ENCODE assay signal across 8 cellular contexts in the genomic region with DNA sequence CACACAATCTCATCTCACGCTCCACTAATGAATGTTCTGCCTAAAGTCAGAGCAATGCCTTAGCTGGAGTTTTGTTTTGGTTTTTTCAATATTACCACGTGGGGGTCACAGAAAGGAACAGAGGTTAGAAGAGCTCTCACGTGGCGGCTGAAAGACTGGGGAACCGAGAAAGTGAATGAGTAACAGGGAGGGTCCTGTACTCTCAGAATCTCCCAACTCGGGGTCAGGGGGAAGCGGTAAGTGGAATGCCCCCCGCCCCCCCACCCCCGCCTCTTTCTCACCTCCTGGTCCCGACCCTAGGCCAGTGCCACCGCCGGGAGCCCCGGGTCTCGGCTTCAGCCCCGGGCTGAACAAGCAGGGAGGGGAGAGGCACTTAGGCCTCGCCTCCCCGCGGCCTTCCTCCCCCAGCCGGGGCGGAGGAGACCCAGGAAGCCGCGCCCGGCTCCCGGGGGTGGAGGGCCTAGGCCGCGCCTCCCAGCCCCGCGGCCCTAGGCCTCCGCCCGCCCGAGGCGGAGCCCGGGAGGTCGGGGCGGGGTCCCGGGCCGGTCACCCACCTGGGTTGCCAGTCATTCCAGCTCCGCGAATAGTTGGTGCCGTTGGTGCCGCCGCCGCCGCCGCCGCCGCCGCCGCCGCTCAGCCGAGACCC.
DNase-seq lines count a peak whose midpoint lies in the region; ATAC-seq and TF ChIP-seq lines count a peak whose summit lies in the region.
"Not testable (repeated sequence)": the region's sequence is repeated elsewhere in the genome, so short reads cannot be mapped to it uniquely, and the experiment has no call there.

No MANE protein-coding gene starts in this region.

- H3K27ac ChIP-seq in DND-41 (ENCODE audit: low read length) = peak overlapping the region; percentile 96
- H3K27ac ChIP-seq in GM23338 (ENCODE audit: low read depth) = peak overlapping the region; percentile 94
- H3K27ac ChIP-seq in HUES48 (ENCODE audit: low read depth, low read length) = peak overlapping the region; percentile 96

- intact Hi-C loops in natural killer cell (cut with micrococcal nuclease) = not testable (repeated sequence)

- H3K9me2 ChIP-seq in GM23338 (ENCODE audit: insufficient read depth) = not testable (repeated sequence)

- not testable (repeated sequence) for H3K9me3 ChIP-seq in DND-41 (ENCODE audit: insufficient read depth, low read length, severe bottlenecking); HUES48 (ENCODE audit: control insufficient read depth, insufficient read depth, low read length)

- H3K4me3 ChIP-seq in DND-41 (ENCODE audit: low read depth in 1 of 2, low read length in 2 of 2) (peak overlapping the region; percentile 65 to 94; a peak in 3 of 4 replicates), GM23338 (peak overlapping the region; percentile 97), HUES48 (ENCODE audit: low read depth, low read length) (peak overlapping the region; percentile 93; the same call in 1 of the 2 replicates), fibroblast of the aortic adventitia (ENCODE audit: low read depth, low read length) (peak overlapping the region; percentile 71)

- peaks cover 29% of the 10 kb centered on the region for H3F3A ChIP-seq in GM23338 (replicated peaks; ENCODE audit: low read depth)

- H3K36me3 Mint-ChIP-seq in GM23338 (ENCODE audit: low read depth) = peaks cover 15% of the 10 kb centered on the region
- not testable (repeated sequence) for H3K36me3 Mint-ChIP-seq in activated naive CD4-positive, alpha-beta T cell treated with anti-CD3 and anti-CD28 coated beads, Interleukin-2, amount 10 ng/mL, durations not matched to agents 7 days and 5 days; natural killer cell

- ATAC-seq in DND-41 (ENCODE audit: insufficient read depth, low read depth) (peak; percentile 82), GM23338 (peak; percentile 71), natural killer cell (peak; percentile 38 to 74 (median 55))

- peaks cover 59% of the 10 kb centered on the region for H3K79me2 ChIP-seq in DND-41 (ENCODE audit: insufficient read depth, low read length)
- peaks cover 53% of the 10 kb centered on the region for H3K79me2 ChIP-seq in GM23338 (replicated peaks; ENCODE audit: insufficient read depth)

- CTCF ChIA-PET in activated naive CD4-positive, alpha-beta T cell treated with anti-CD3 and anti-CD28 coated beads, Interleukin-2, amount 10 ng/mL, durations not matched to agents 7 days and 5 days (lab: Charles Lee) = not testable (repeated sequence)

- H3K4me2 ChIP-seq in DND-41 (ENCODE audit: insufficient read depth, low read length) (peak overlapping the region; percentile 68), GM23338 (peak overlapping the region; percentile 91)

- H3K27me3 ChIP-seq in DND-41 (ENCODE audit: insufficient read depth, low read length, poor library complexity); GM23338 (ENCODE audit: insufficient read depth); HUES48 (ENCODE audit: control insufficient read depth, insufficient read depth, low read length): not testable (repeated sequence)

- H3K9ac ChIP-seq in DND-41 (ENCODE audit: low read depth, low read length) (peak overlapping the region; percentile 96), HUES48 (ENCODE audit: low read depth, low read length) (peak overlapping the region; percentile 92; the same call in 1 of the 2 replicates)

- not testable (repeated sequence) for H3K9me3 Mint-ChIP-seq in GM23338; activated naive CD4-positive, alpha-beta T cell treated with anti-CD3 and anti-CD28 coated beads, Interleukin-2, amount 10 ng/mL, durations not matched to agents 7 days and 5 days; natural killer cell

- H3K4me1 Mint-ChIP-seq in GM23338 = peaks cover 11% of the 10 kb centered on the region
- H3K4me1 Mint-ChIP-seq in activated naive CD4-positive, alpha-beta T cell treated with anti-CD3 and anti-CD28 coated beads, Interleukin-2, amount 10 ng/mL, durations not matched to agents 7 days and 5 days = peaks cover 16% of the 10 kb centered on the region
- not testable (repeated sequence) for H3K4me1 Mint-ChIP-seq in natural killer cell

- peak overlapping the region; percentile 75; the same call in 1 of the 2 replicates for H3K27ac Mint-ChIP-seq in GM23338
- peak overlapping the region; percentile 96 for H3K27ac Mint-ChIP-seq in activated naive CD4-positive, alpha-beta T cell treated with anti-CD3 and anti-CD28 coated beads, Interleukin-2, amount 10 ng/mL, durations not matched to agents 7 days and 5 days
- peak overlapping the region; percentile 82 to 91 for H3K27ac Mint-ChIP-seq in natural killer cell

- not testable (repeated sequence) for H2AFZ ChIP-seq in DND-41 (ENCODE audit: low read depth, low read length); GM23338

- not testable (repeated sequence) for TF ChIP-seq CTCF in DND-41 (IDR thresholded peaks at IDR 0.05; ENCODE audit: borderline replicate concordance, extremely low read depth, low read length, poor library complexity, severe bottlenecking); GM23338 (conservative IDR thresholded peaks at IDR 0.05; ENCODE audit: low read depth in 2 of 2); fibroblast of the aortic adventitia (IDR thresholded peaks at IDR 0.05; ENCODE audit: insufficient read depth, low read length); natural killer cell (IDR thresholded peaks at IDR 0.05)

- H3K27me3 Mint-ChIP-seq in GM23338 (ENCODE audit: insufficient read depth, low read depth, poor library complexity) = peaks cover 15% of the 10 kb centered on the region
- not testable (repeated sequence) for H3K27me3 Mint-ChIP-seq in activated naive CD4-positive, alpha-beta T cell treated with anti-CD3 and anti-CD28 coated beads, Interleukin-2, amount 10 ng/mL, durations not matched to agents 7 days and 5 days; natural killer cell (ENCODE audit: low read depth in 2 of 2)

- H3K4me3 Mint-ChIP-seq in GM23338 (peak overlapping the region; percentile 80), natural killer cell (peak overlapping the region; percentile 86)
- H3K4me3 Mint-ChIP-seq in activated naive CD4-positive, alpha-beta T cell treated with anti-CD3 and anti-CD28 coated beads, Interleukin-2, amount 10 ng/mL, durations not matched to agents 7 days and 5 days = peak overlapping the region; percentile 82

- H3K4me1 ChIP-seq in DND-41 (ENCODE audit: insufficient read depth, low read length) (peaks cover 20% of the 10 kb centered on the region), GM23338 (ENCODE audit: insufficient read depth) (peaks cover 18% of the 10 kb centered on the region)
- not testable (repeated sequence) for H3K4me1 ChIP-seq in HUES48 (ENCODE audit: control insufficient read depth, insufficient read depth, low read length)

- H4K20me1 ChIP-seq in DND-41 (ENCODE audit: insufficient read depth, low read length) (peaks cover 18% of the 10 kb centered on the region; the same call in 1 of the 2 replicates), GM23338 (replicated peaks; ENCODE audit: insufficient read depth) (peaks cover 22% of the 10 kb centered on the region)

- H3K36me3 ChIP-seq in DND-41 (ENCODE audit: insufficient read depth, low read length); GM23338 (ENCODE audit: insufficient read depth); HUES48 (ENCODE audit: control insufficient read depth, insufficient read depth, low read length): not testable (repeated sequence)

- DNase-seq in DND-41 = peak; percentile 77
- peak; percentile 77 for DNase-seq in GM23338 (ENCODE audit: low spot score)
- DNase-seq in T follicular helper cell (ENCODE audit: low read depth) = peak; percentile 49
- DNase-seq in activated naive CD4-positive, alpha-beta T cell treated with anti-CD3 and anti-CD28 coated beads, Interleukin-2, amount 10 ng/mL, durations not matched to agents 7 days and 5 days = peak; percentile 72
- not testable (repeated sequence) for DNase-seq in fibroblast of the aortic adventitia (ENCODE audit: low read depth)
- DNase-seq in natural killer cell = peak; percentile 64
- peak; percentile 30 to 78 for DNase-seq in stimulated activated CD8-positive, alpha-beta memory T cell treated with anti-CD3 and anti-CD28 coated beads, Interleukin-7, amount 100 ng/mL, for 4 hours (ENCODE audit: low read depth in 2 of 2)
